In the genomic region with DNA sequence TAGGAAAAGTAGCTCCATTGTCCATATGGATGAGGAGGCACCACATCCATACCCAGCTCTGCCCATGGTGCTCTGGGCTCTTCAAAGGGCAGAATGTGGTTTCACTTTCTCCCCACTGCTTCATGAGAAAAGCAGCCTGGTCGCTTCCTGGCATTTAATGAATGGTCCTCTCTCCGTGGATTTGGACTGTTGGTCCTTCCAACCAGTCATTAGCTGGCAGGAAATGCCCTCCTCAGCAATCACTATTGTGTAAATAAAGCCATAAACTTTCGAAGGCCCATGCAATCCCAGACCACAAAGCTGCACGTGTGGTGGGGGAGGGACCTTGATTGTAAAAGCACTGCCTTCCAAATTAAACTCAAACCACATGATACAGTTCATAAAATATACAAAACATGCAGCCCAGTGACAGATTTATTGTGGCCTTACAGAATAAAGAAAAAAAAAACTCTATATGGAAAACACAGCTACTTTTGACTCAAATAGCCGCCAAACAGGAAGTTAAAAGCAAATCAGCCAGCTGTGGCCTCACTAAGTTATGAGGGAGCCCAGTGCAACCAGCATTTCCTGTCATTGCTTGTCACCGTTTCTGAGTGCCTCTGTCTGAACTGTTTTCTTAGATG, we compare ENCODE assay signal across 8 cellular contexts. TPM values are rescaled to one million over a fixed set of nuclear protein-coding genes. Genes with fewer than 3 reads are reported as not detected.
DNase-seq lines count a peak whose midpoint lies in the region; ATAC-seq and TF ChIP-seq lines count a peak whose summit lies in the region.

No MANE protein-coding gene starts in this region.

- H3K27me3 ChIP-seq in foreskin keratinocyte (no peaks in the 10 kb centered on the region), sigmoid colon (no peaks in the 10 kb centered on the region)

- peaks cover 9% of the 10 kb centered on the region for H3K4me1 ChIP-seq in foreskin keratinocyte
- H3K4me1 ChIP-seq in sigmoid colon, result peaks cover 0 to 12% (median 0%) of the 10 kb centered on the region in 4 donors

- H3K4me3 ChIP-seq in sigmoid colon, result peak overlapping the region in 3 of 4 donors; percentile 10 to 32 (median 11)

- TF ChIP-seq CTCF in CD14-positive monocyte (IDR thresholded peaks at IDR 0.05), result no peak
- TF ChIP-seq CTCF in foreskin keratinocyte (conservative IDR thresholded peaks at IDR 0.05), result no peak
- no peak for TF ChIP-seq CTCF in sigmoid colon (IDR thresholded peaks at IDR 0.05)

- no peaks in the 10 kb centered on the region for H3K36me3 Mint-ChIP-seq in CD14-positive monocyte
- H3K36me3 Mint-ChIP-seq in activated T-helper 2 cell treated with anti-CD3 and anti-CD28 coated beads, Interferon-gamma antibody, Interleukin-2, Interleukin-4, amounts not matched to agents 10 μg/mL and 5 μg/mL and 100 μg/mL, durations not matched to agents 14 hours and 24 hours and 36 hours (ENCODE audit: low read depth), result no peaks in the 10 kb centered on the region

- DNase-seq in CD14-positive monocyte (ENCODE audit: low spot score), result peak; percentile 48
- DNase-seq in NCI-H748 treated with DMSO at 0.1 percent for 48 hours (lab: John Stamatoyannopoulos, UW), result peak; percentile 35
- peak; percentile 16 for DNase-seq in activated T-helper 2 cell treated with anti-CD3 and anti-CD28 coated beads, Interferon-gamma antibody, Interleukin-2, Interleukin-4, amounts not matched to agents 10 μg/mL and 5 μg/mL and 100 μg/mL, durations not matched to agents 14 hours and 24 hours and 36 hours (ENCODE audit: low spot score)
- peak in 1 of 2 donors; percentile 4 for DNase-seq in foreskin keratinocyte
- DNase-seq in sigmoid colon, result no peak
- DNase-seq in NCI-H187 (lab: John Stamatoyannopoulos, UW), result no peak

- peaks cover 0 to 19% (median 0%) of the 10 kb centered on the region in 3 donors for H3K27me3 Mint-ChIP-seq in CD14-positive monocyte (ENCODE audit: low read depth in 3 of 3)
- no peaks in the 10 kb centered on the region for H3K27me3 Mint-ChIP-seq in activated T-helper 2 cell treated with anti-CD3 and anti-CD28 coated beads, Interferon-gamma antibody, Interleukin-2, Interleukin-4, amounts not matched to agents 10 μg/mL and 5 μg/mL and 100 μg/mL, durations not matched to agents 14 hours and 24 hours and 36 hours (ENCODE audit: low read depth)

- H3K9me3 ChIP-seq in sigmoid colon, result no peaks in the 10 kb centered on the region

- 0 to 1% methylated on average over 6 of the region's 6 CpGs for WGBS in sigmoid colon, 2 donors

- H3K27ac ChIP-seq in foreskin keratinocyte, result no peak overlapping the region
- peak overlapping the region; percentile 39 to 66 (median 50) for H3K27ac ChIP-seq in sigmoid colon

- H3K4me1 Mint-ChIP-seq in CD14-positive monocyte, result peaks cover 39% of the 10 kb centered on the region
- H3K4me1 Mint-ChIP-seq in activated T-helper 2 cell treated with anti-CD3 and anti-CD28 coated beads, Interferon-gamma antibody, Interleukin-2, Interleukin-4, amounts not matched to agents 10 μg/mL and 5 μg/mL and 100 μg/mL, durations not matched to agents 14 hours and 24 hours and 36 hours (ENCODE audit: low read depth), result peaks cover 25% of the 10 kb centered on the region

- no peaks in the 10 kb centered on the region for H3K36me3 ChIP-seq in sigmoid colon

- no peaks in the 10 kb centered on the region for H3K9me3 Mint-ChIP-seq in CD14-positive monocyte
- no peaks in the 10 kb centered on the region for H3K9me3 Mint-ChIP-seq in activated T-helper 2 cell treated with anti-CD3 and anti-CD28 coated beads, Interferon-gamma antibody, Interleukin-2, Interleukin-4, amounts not matched to agents 10 μg/mL and 5 μg/mL and 100 μg/mL, durations not matched to agents 14 hours and 24 hours and 36 hours

- no peak for TF ChIP-seq POLR2A in sigmoid colon (IDR thresholded peaks at IDR 0.05)

- no peak for TF ChIP-seq EP300 in sigmoid colon (IDR thresholded peaks at IDR 0.05)

- H3K4me3 Mint-ChIP-seq in CD14-positive monocyte, result peak overlapping the region; percentile 77 to 86
- peak overlapping the region; percentile 76 for H3K4me3 Mint-ChIP-seq in activated T-helper 2 cell treated with anti-CD3 and anti-CD28 coated beads, Interferon-gamma antibody, Interleukin-2, Interleukin-4, amounts not matched to agents 10 μg/mL and 5 μg/mL and 100 μg/mL, durations not matched to agents 14 hours and 24 hours and 36 hours (ENCODE audit: low read depth)

- peak overlapping the region; percentile 77 to 95 (median 92) for H3K27ac Mint-ChIP-seq in CD14-positive monocyte
- peak overlapping the region; percentile 92 for H3K27ac Mint-ChIP-seq in activated T-helper 2 cell treated with anti-CD3 and anti-CD28 coated beads, Interferon-gamma antibody, Interleukin-2, Interleukin-4, amounts not matched to agents 10 μg/mL and 5 μg/mL and 100 μg/mL, durations not matched to agents 14 hours and 24 hours and 36 hours

- intact Hi-C loops in CD14-positive monocyte (cut with micrococcal nuclease), result loop anchor here (10.0 kb wide), 1 partner anchor 266 kb away; a partner anchor contains a TSS
- intact Hi-C loops in activated T-helper 2 cell treated with anti-CD3 and anti-CD28 coated beads, Interferon-gamma antibody, Interleukin-2, Interleukin-4, amounts not matched to agents 10 μg/mL and 5 μg/mL and 100 μg/mL, durations not matched to agents 14 hours and 24 hours and 36 hours (cut with micrococcal nuclease), result loop anchor here (1.0 to 10.0 kb wide), 4 partner anchors 9 to 1694 kb away; a partner anchor contains a TSS
- intact Hi-C loops in sigmoid colon (cut with DNase I), result no loop called here

- ATAC-seq in GM18909 (IDR thresholded peaks at IDR 0.05; ENCODE audit: poor library complexity, unreplicated experiment), result peak; percentile 90
- ATAC-seq in HG03095 (IDR thresholded peaks at IDR 0.05; ENCODE audit: unreplicated experiment), result peak; percentile 90
- peak; percentile 54 for ATAC-seq in foreskin keratinocyte

RNA-seq across cellular contexts. Expression of a gene that starts 8.1 kb away (rescaled TPM):
- polyA plus RNA-seq in CD14-positive monocyte, result 10 to 100 TPM; 22.4 to 32.8 TPM
- total RNA-seq in activated T-helper 2 cell treated with anti-CD3 and anti-CD28 coated beads, Interferon-gamma antibody, Interleukin-2, Interleukin-4, amounts not matched to agents 10 μg/mL and 5 μg/mL and 100 μg/mL, durations not matched to agents 14 hours and 24 hours and 36 hours, result 15.7 and 16.2 TPM in 2 replicates
- 12.4 and 13.1 TPM in 2 replicates for total RNA-seq in foreskin keratinocyte
- polyA plus RNA-seq in foreskin keratinocyte, result 1.2 and 1.5 TPM in 2 replicates
- total RNA-seq in sigmoid colon, result 1 to 10 TPM; 1.7 to 5.7 (median 2.8) TPM
- 1 to 10 TPM; 5.4 to 5.8 (median 5.8) TPM for polyA plus RNA-seq in sigmoid colon

Comparison
In these comparisons a context has a peak if more than half of its experiments do, and no peak if none do; other contexts are left out.
1. DNase-seq: peak in CD14-positive monocyte (single experiment), NCI-H748 treated with DMSO at 0.1 percent for 48 hours (single experiment) and activated T-helper 2 cell treated with anti-CD3 and anti-CD28 coated beads, Interferon-gamma antibody, Interleukin-2, Interleukin-4, amounts not matched to agents 10 μg/mL and 5 μg/mL and 100 μg/mL, durations not matched to agents 14 hours and 24 hours and 36 hours (single experiment); none in sigmoid colon (single experiment) and NCI-H187 (0 of 2).
2. Peak in every context shown above with its lines, with median percentiles within 50 percentile points of each other: ATAC-seq.